In the genomic region with DNA sequence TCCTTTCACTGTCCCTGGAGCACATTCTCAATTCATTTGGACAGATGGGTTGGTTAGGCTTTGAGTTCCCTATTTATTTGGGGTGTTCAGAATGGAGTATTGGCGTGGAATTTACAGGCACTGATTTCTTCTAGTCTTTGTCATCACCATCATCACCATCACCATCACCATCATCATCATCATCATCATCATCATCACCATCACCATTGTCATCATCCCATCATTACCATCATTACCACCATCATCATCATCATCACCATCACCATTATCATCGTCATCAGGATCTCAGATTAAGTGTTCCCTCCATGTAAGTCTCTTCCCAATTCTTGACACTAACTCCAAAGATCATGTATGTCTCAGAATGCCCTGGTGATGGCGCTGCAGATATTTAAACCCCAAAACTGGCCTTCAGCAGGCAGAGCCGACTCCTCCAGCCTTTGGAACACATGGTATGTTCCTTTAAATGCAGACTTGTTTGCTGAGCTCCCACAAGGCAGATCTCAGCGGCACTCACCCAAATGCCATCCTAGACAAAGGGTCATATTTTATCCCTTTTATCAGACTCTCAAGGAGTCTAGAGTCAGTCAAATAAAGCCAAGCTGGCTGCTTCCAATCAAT, we compare ENCODE assay signal across 13 cellular contexts. TPM values are rescaled to one million over a fixed set of nuclear protein-coding genes. Genes with fewer than 3 reads are reported as not detected.
DNase-seq lines count a peak whose midpoint lies in the region; ATAC-seq and TF ChIP-seq lines count a peak whose summit lies in the region.
"Had no signal": no experiment of that assay in that cellular context is flagged by ENCODE, and none has a peak within 500 bp of the region (broad histone marks: within the 10 kb centered on the region; RNA-seq: fewer than 3 reads in every experiment).

No MANE protein-coding gene starts in this region.

- no peaks in the 10 kb centered on the region for H3K9me3 ChIP-seq in MG63
- H3K9me3 ChIP-seq: ascending aorta, transverse colon had no signal

- no peaks in the 10 kb centered on the region for H3K36me3 ChIP-seq in MG63
- H3K36me3 ChIP-seq: ascending aorta, transverse colon had no signal

- ATAC-seq in HG02678 (IDR thresholded peaks at IDR 0.05; ENCODE audit: unreplicated experiment): no peak
- ATAC-seq: Right ventricle myocardium inferior had no signal

- no peak overlapping the region for H3K4me3 ChIP-seq in epithelial cell of esophagus (ENCODE audit: low read length)
- no peak overlapping the region for H3K4me3 ChIP-seq in MG63
- H3K4me3 ChIP-seq: ascending aorta, transverse colon had no signal

- no peaks in the 10 kb centered on the region for H3K27me3 ChIP-seq in MG63
- H3K27me3 ChIP-seq: ascending aorta, transverse colon had no signal

- TF ChIP-seq CTCF in epithelial cell of esophagus (IDR thresholded peaks at IDR 0.05; ENCODE audit: insufficient read depth, low read depth, low read length, missing control alignments): no peak

- DNase-seq in NCI-H510A (lab: John Stamatoyannopoulos, UW) (peak; percentile 0), NCI-H510A treated with DMSO at 0.1 percent for 48 hours (lab: John Stamatoyannopoulos, UW) (no peak), NCI-H526 treated with DMSO at 0.1 percent for 48 hours (lab: John Stamatoyannopoulos, UW) (peak; percentile 12), epithelial cell of esophagus (ENCODE audit: low read depth) (peak; percentile 2), renal cortical epithelial cell (ENCODE audit: low read depth) (peak; percentile 32), NCI-H187 treated with DMSO at 0.1 percent for 48 hours (lab: John Stamatoyannopoulos, UW) (no peak), MG63 (no peak)
- DNase-seq: activated T-cell treated with anti-CD3 and anti-CD28 coated beads, Interleukin-2, amount 50 U/mL, for 48 hours; NCI-H1436 treated with DMSO at 0.1 percent for 48 hours; transverse colon had no signal

RNA-seq across cellular contexts. Expression of gene FAM9A, which starts 19.8 kb away (rescaled TPM):
- total RNA-seq in renal cortical epithelial cell: not detected in 2 replicates
- not detected in 2 replicates for total RNA-seq in MG63 (2014; rRNA removed; shearing (Covaris generic); ENCODE audit: low replicate concordance)
- total RNA-seq: ascending aorta, Right ventricle myocardium inferior, transverse colon had no signal

Comparison
In these comparisons a context has a peak if more than half of its experiments do, and no peak if none do; other contexts are left out.
1. DNase-seq: peak in NCI-H510A (single experiment), NCI-H526 treated with DMSO at 0.1 percent for 48 hours (single experiment), epithelial cell of esophagus (single experiment) and renal cortical epithelial cell (single experiment); none in NCI-H510A treated with DMSO at 0.1 percent for 48 hours (single experiment), NCI-H187 treated with DMSO at 0.1 percent for 48 hours (single experiment) and MG63 (single experiment).